ENCODE assay signal across 12 cellular contexts in the genomic region with DNA sequence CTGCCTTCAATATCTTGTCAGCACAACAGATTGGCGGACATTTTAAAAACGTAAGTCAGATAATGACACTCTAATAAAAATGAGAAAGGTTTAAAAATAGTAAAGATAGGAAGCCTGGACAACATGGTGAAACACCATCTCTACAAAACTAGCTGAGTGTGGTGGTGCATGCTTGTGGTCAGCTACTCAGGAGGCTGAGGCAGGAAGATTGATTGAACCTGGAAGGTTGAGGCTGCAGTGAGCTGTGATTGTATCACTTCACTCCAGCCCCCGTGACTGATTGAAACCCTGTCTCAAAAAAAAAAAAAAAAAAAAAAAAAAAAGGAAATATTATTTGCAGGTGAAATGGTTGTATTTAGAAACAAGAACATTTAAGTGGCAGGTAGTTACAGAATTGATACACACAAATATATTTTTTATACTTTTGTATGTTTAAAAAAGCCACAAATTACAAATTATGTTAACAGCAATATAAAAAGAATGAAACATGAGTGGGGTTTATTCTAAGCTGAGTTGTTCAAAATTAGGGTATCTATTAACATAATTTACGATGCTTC.
DNase-seq lines count a peak whose midpoint lies in the region; ATAC-seq and TF ChIP-seq lines count a peak whose summit lies in the region.
"Had no signal": no experiment of that assay in that cellular context is flagged by ENCODE, and none has a peak within 500 bp of the region (broad histone marks: within the 10 kb centered on the region; RNA-seq: fewer than 3 reads in every experiment).

No MANE protein-coding gene starts in this region.

- BruUV-seq in MCF 10A (replicated peaks; lab: Mats Ljungman, UMichigan): no TSS peak

- TF ChIP-seq POLR2A in breast epithelium (IDR thresholded peaks at IDR 0.05) (no peak), thyroid gland (IDR thresholded peaks at IDR 0.05) (no peak)

- H3K4me1 Mint-ChIP-seq in MCF 10A (ENCODE audit: insufficient read depth, unreplicated experiment): peaks cover 27% of the 10 kb centered on the region

- no peaks in the 10 kb centered on the region for H3K4me1 ChIP-seq in breast epithelium
- H3K4me1 ChIP-seq in thyroid gland: peaks cover 28 to 37% of the 10 kb centered on the region in 2 donors
- H3K4me1 ChIP-seq in mucosa of descending colon (ENCODE audit: low read depth): no peaks in the 10 kb centered on the region

- intact Hi-C loops in MCF 10A (cut with micrococcal nuclease) (no loop called here), breast epithelium (cut with DNase I; ENCODE audit: low total_unique reads) (no loop called here), thyroid gland (cut with DNase I) (no loop called here), mucosa of descending colon (cut with DNase I, micrococcal nuclease) (no loop called here)

- POLR2A ChIA-PET in MCF 10A (lab: Yijun Ruan, JAX): interaction anchor here (0.6 to 4.6 kb wide), 12 partner anchors 10 to 939 kb away, joined by 3 to 46 read pairs (median 3); no protein-coding TSS in a partner anchor

- CTCF ChIA-PET in MCF 10A (lab: Yijun Ruan, JAX): interaction anchor here (0.9 to 1.0 kb wide), 3 partner anchors 27 to 943 kb away, joined by 3 to 5 read pairs (median 3); a partner anchor contains a TSS

- TF ChIP-seq CTCF in MCF 10A (IDR thresholded peaks at IDR 0.05; ENCODE audit: unreplicated experiment): no peak
- no peak for TF ChIP-seq CTCF in breast epithelium (IDR thresholded peaks at IDR 0.05)
- TF ChIP-seq CTCF in thyroid gland (IDR thresholded peaks at IDR 0.05): no peak
- no peak for TF ChIP-seq CTCF in mucosa of descending colon (IDR thresholded peaks at IDR 0.05)

- peak; percentile 51 for DNase-seq in MCF 10A (ENCODE audit: unreplicated experiment)
- DNase-seq in breast epithelium (ENCODE audit: low spot score in 2 of 2): no peak
- peak; percentile 39 for DNase-seq in RPMI8226
- peak; percentile 17 for DNase-seq in fibroblast of peridontal ligament (ENCODE audit: extremely low read depth)
- no peak for DNase-seq in thyroid gland
- DNase-seq in stimulated activated CD4-positive, alpha-beta T cell treated with anti-CD3 and anti-CD28 coated beads, Interleukin-1b, Interleukin-23, amount 100 ng/mL, for 48 hours: no peak
- DNase-seq in mucosa of descending colon: no peak
- DNase-seq: AML-193, GF-D8 had no signal

- H3K36me3 ChIP-seq in breast epithelium: no peaks in the 10 kb centered on the region
- H3K36me3 ChIP-seq in thyroid gland: no peaks in the 10 kb centered on the region
- no peaks in the 10 kb centered on the region for H3K36me3 ChIP-seq in mucosa of descending colon (ENCODE audit: low read depth)
- H3K36me3 ChIP-seq: neural progenitor cell had no signal

- peaks cover 6% of the 10 kb centered on the region for H3K36me3 Mint-ChIP-seq in MCF 10A (ENCODE audit: insufficient read depth, unreplicated experiment)
- H3K36me3 Mint-ChIP-seq: neural progenitor cell had no signal

- no peaks in the 10 kb centered on the region for H3K9me3 Mint-ChIP-seq in MCF 10A (ENCODE audit: unreplicated experiment)

- H3K4me3 ChIP-seq in breast epithelium (no peak overlapping the region), thyroid gland (replicated peaks in 1 of 3) (no peak overlapping the region), mucosa of descending colon (no peak overlapping the region)
- H3K4me3 ChIP-seq: neural progenitor cell had no signal

- no peaks in the 10 kb centered on the region for H3K27me3 Mint-ChIP-seq in MCF 10A (ENCODE audit: insufficient read depth, unreplicated experiment)

- no peak for ATAC-seq in GM21447 (IDR thresholded peaks at IDR 0.05; ENCODE audit: unreplicated experiment)
- no peak for ATAC-seq in mucosa of descending colon

- no peak overlapping the region for H3K4me3 Mint-ChIP-seq in MCF 10A (ENCODE audit: unreplicated experiment)
- H3K4me3 Mint-ChIP-seq: neural progenitor cell had no signal

- WGBS in thyroid gland, 2 donors: 90% methylated on average over 4 of the region's 4 CpGs

- H3K27me3 ChIP-seq in breast epithelium: no peaks in the 10 kb centered on the region
- no peaks in the 10 kb centered on the region for H3K27me3 ChIP-seq in thyroid gland
- H3K27me3 ChIP-seq: neural progenitor cell had no signal

- no peak overlapping the region for H3K27ac ChIP-seq in breast epithelium
- H3K27ac ChIP-seq in thyroid gland: peak overlapping the region; percentile 9 to 59 (median 56)
- H3K27ac ChIP-seq: neural progenitor cell, VCaP had no signal

- H3K9me3 ChIP-seq in breast epithelium (no peaks in the 10 kb centered on the region), thyroid gland (no peaks in the 10 kb centered on the region), mucosa of descending colon (no peaks in the 10 kb centered on the region)

- H3K27ac Mint-ChIP-seq in MCF 10A (ENCODE audit: low read depth, unreplicated experiment): peak overlapping the region; percentile 98
- H3K27ac Mint-ChIP-seq: neural progenitor cell had no signal

Comparison
In these comparisons a context has a peak if more than half of its experiments do, and no peak if none do; other contexts are left out.
1. DNase-seq: peak in MCF 10A (single experiment), RPMI8226 (single experiment) and fibroblast of peridontal ligament (single experiment); none in breast epithelium (0 of 2), thyroid gland (0 of 2), stimulated activated CD4-positive, alpha-beta T cell treated with anti-CD3 and anti-CD28 coated beads, Interleukin-1b, Interleukin-23, amount 100 ng/mL, for 48 hours (single experiment) and mucosa of descending colon (0 of 3).
2. H3K27ac ChIP-seq: peak in thyroid gland (3 of 3); none in breast epithelium (0 of 2).